In genomic region chr10:59905066-59905734, GRCh38 we compare ENCODE assay signal across 8 cellular contexts. TPM values are rescaled to one million over a fixed set of nuclear protein-coding genes. Genes with fewer than 3 reads are reported as not detected.
DNase-seq lines count a peak whose midpoint lies in the region; ATAC-seq and TF ChIP-seq lines count a peak whose summit lies in the region.

No MANE protein-coding gene starts in this region.

- no peaks in the 10 kb centered on the region for H3K27me3 Mint-ChIP-seq in activated naive CD4-positive, alpha-beta T cell treated with anti-CD3 and anti-CD28 coated beads for 36 hours (ENCODE audit: low read depth)

- H3K4me1 ChIP-seq in prostate gland (replicated peaks): no peaks in the 10 kb centered on the region

- CTCF ChIA-PET in activated naive CD4-positive, alpha-beta T cell treated with anti-CD3 and anti-CD28 coated beads for 36 hours (lab: Charles Lee): interaction anchor here (0.7 to 3.7 kb wide), 11 partner anchors 18 to 808 kb away, joined by 3 to 36 read pairs (median 6); partner anchors contain the start of gene SLC16A9

- 2% methylated on average over 23 of the region's 23 CpGs for WGBS in prostate gland

- DNase-seq in NCI-H1105 (lab: John Stamatoyannopoulos, UW): peak; percentile 5
- no peak for DNase-seq in NCI-H1105 treated with DMSO at 0.1 percent for 48 hours (lab: John Stamatoyannopoulos, UW)
- peak; percentile 84 for DNase-seq in activated naive CD4-positive, alpha-beta T cell treated with anti-CD3 and anti-CD28 coated beads for 36 hours
- DNase-seq in Right ventricle myocardium superior: peak; percentile 55
- peak; percentile 43 for DNase-seq in prostate gland (ENCODE audit: low spot score)
- DNase-seq in HuH-7.5 (ENCODE audit: low spot score): no peak

- H3K27ac ChIP-seq in KOPT-K1 (ENCODE audit: low read depth, low read length, poor library complexity, severe bottlenecking): peak overlapping the region; percentile 74
- peak overlapping the region; percentile 90 to 92 for H3K27ac ChIP-seq in prostate gland

- no peak for TF ChIP-seq CTCF in prostate gland (IDR thresholded peaks at IDR 0.05)

- ATAC-seq in GM21786 (IDR thresholded peaks at IDR 0.05; ENCODE audit: unreplicated experiment): peak; percentile 46
- peak; percentile 14 for ATAC-seq in Right ventricle myocardium superior (ENCODE audit: poor library complexity)

- peaks cover 63% of the 10 kb centered on the region for H3K4me1 Mint-ChIP-seq in activated naive CD4-positive, alpha-beta T cell treated with anti-CD3 and anti-CD28 coated beads for 36 hours (ENCODE audit: low read depth)

- H3K4me3 ChIP-seq in prostate gland: peak overlapping the region; percentile 67 to 94

- H3K4me3 Mint-ChIP-seq in activated naive CD4-positive, alpha-beta T cell treated with anti-CD3 and anti-CD28 coated beads for 36 hours: peak overlapping the region; percentile 95

- H3K36me3 ChIP-seq in KOPT-K1 (ENCODE audit: insufficient read depth, low read length) (peaks cover 4% of the 10 kb centered on the region; the same call in 1 of the 2 replicates), prostate gland (no peaks in the 10 kb centered on the region)

- intact Hi-C loops in activated naive CD4-positive, alpha-beta T cell treated with anti-CD3 and anti-CD28 coated beads for 36 hours (cut with micrococcal nuclease): loop anchor here (1.0 to 5.0 kb wide), 4 partner anchors 19 to 1997 kb away; partner anchors contain the start of gene ARID5B
- intact Hi-C loops in Right ventricle myocardium superior (cut with DNase I) (loop anchor here (5.0 kb wide), 1 partner anchor 278 kb away; no protein-coding TSS in a partner anchor), prostate gland (cut with DNase I) (loop anchor here (5.0 kb wide), 4 partner anchors 33 to 278 kb away; no protein-coding TSS in a partner anchor)

- H3K27me3 ChIP-seq in prostate gland (replicated peaks; ENCODE audit: insufficient read depth): no peaks in the 10 kb centered on the region

- no peaks in the 10 kb centered on the region for H3K9me3 Mint-ChIP-seq in activated naive CD4-positive, alpha-beta T cell treated with anti-CD3 and anti-CD28 coated beads for 36 hours

- H3K9me3 ChIP-seq in KOPT-K1 (ENCODE audit: insufficient read depth, low read length, poor library complexity, severe bottlenecking) (no peaks in the 10 kb centered on the region), prostate gland (no peaks in the 10 kb centered on the region)

- peaks cover 42% of the 10 kb centered on the region for H3K36me3 Mint-ChIP-seq in activated naive CD4-positive, alpha-beta T cell treated with anti-CD3 and anti-CD28 coated beads for 36 hours (ENCODE audit: low read depth)

- peak; percentile 9 for TF ChIP-seq POLR2A in prostate gland (IDR thresholded peaks at IDR 0.05)

- peak overlapping the region; percentile 98 for H3K27ac Mint-ChIP-seq in activated naive CD4-positive, alpha-beta T cell treated with anti-CD3 and anti-CD28 coated beads for 36 hours

RNA-seq across cellular contexts. Expression of gene CCDC6, which starts 1.2 kb away (rescaled TPM):
- 10 to 100 TPM; 43.1 to 44.9 TPM for total RNA-seq in activated naive CD4-positive, alpha-beta T cell treated with anti-CD3 and anti-CD28 coated beads for 36 hours
- total RNA-seq in Right ventricle myocardium superior (15.0 TPM), prostate gland (10 to 100 TPM; 48.1 to 65.0 TPM)

Comparison
In these comparisons a context has a peak if more than half of its experiments do, and no peak if none do; other contexts are left out.
1. DNase-seq: peak in NCI-H1105 (single experiment), activated naive CD4-positive, alpha-beta T cell treated with anti-CD3 and anti-CD28 coated beads for 36 hours (single experiment), Right ventricle myocardium superior (single experiment) and prostate gland (single experiment); none in NCI-H1105 treated with DMSO at 0.1 percent for 48 hours (single experiment) and HuH-7.5 (single experiment).